Comparison of ENCODE assay signal across 20 cellular contexts in genomic region chr11:128151338-128151737, GRCh38.
"Had no signal": no experiment of that assay in that cellular context is flagged by ENCODE, and none has a peak within 500 bp of the region (broad histone marks: within the 10 kb centered on the region; RNA-seq: fewer than 3 reads in every experiment).

No MANE protein-coding gene starts in this region.

- H3K4me2 ChIP-seq: PC-9 had no signal

- H3K4me1 ChIP-seq: Peyer's patch, SJSA1 had no signal

- H2AFZ ChIP-seq: PC-9 had no signal

- H3K27ac ChIP-seq: PC-9, Peyer's patch, SJSA1, SK-N-MC had no signal

- DNase-seq: KBM-7, MV-4-11, NCI-H1048, NCI-H1105, NCI-H1417, NCI-H1436 treated with DMSO at 0.1 percent for 48 hours, NCI-H1694, NCI-H1930, NCI-H2081, NCI-H2227 treated with DMSO at 0.1 percent for 48 hours, NCI-H524, NCI-H526 treated with DMSO at 0.1 percent for 48 hours, NCI-H748 treated with DMSO at 0.1 percent for 48 hours, OCI-M1, Peyer's patch, SIG-M5 had no signal

- ATAC-seq: Right ventricle myocardium inferior had no signal

- H3K9me3 ChIP-seq: Peyer's patch, SJSA1 had no signal

- H3K27me3 ChIP-seq: Peyer's patch, SJSA1 had no signal

- H3K36me3 ChIP-seq: Peyer's patch, SJSA1 had no signal

- H3K4me3 ChIP-seq: PC-9, Peyer's patch, SJSA1, SK-N-MC had no signal
